In genomic region chr7:43362652-43363428, GRCh38 we compare ENCODE assay signal across 8 cellular contexts.
DNase-seq lines count a peak whose midpoint lies in the region; ATAC-seq, FAIRE-seq and TF ChIP-seq lines count a peak whose summit lies in the region.

No MANE protein-coding gene starts in this region.

- no peak for TF ChIP-seq EP300 in A549 (IDR thresholded peaks at IDR 0.05)

- H3K4me1 ChIP-seq in A549: peaks cover 6% of the 10 kb centered on the region; the same call in 1 of the 3 replicates
- no peaks in the 10 kb centered on the region for H3K4me1 ChIP-seq in GM23248 (ENCODE audit: insufficient read depth)
- H3K4me1 ChIP-seq in CD8-positive, alpha-beta T cell (ENCODE audit: insufficient read depth, low read length): no peaks in the 10 kb centered on the region

- no peaks in the 10 kb centered on the region for H3F3A ChIP-seq in GM23248 (ENCODE audit: insufficient read depth)

- TF ChIP-seq CTCF in A549 (IDR thresholded peaks at IDR 0.05) (no peak), natural killer cell (IDR thresholded peaks at IDR 0.05) (no peak)
- no peak for TF ChIP-seq CTCF in CD8-positive, alpha-beta T cell (IDR thresholded peaks at IDR 0.05)

- H3K9me2 ChIP-seq in GM23248 (ENCODE audit: insufficient read depth): no peaks in the 10 kb centered on the region

- DNase-seq in A549 (ENCODE audit: low read depth in 1 of 2, low spot score in 1 of 2) (peak in 1 of 2 experiments; percentile 12), GM23248 (peak; percentile 64), RCC 7860 (ENCODE audit: low spot score) (peak; percentile 58), foreskin melanocyte (peak; percentile 42), natural killer cell (no peak)
- no peak for DNase-seq in CD8-positive, alpha-beta T cell

- H3K9ac ChIP-seq in GM23248: no peak overlapping the region

- 66% methylated on average over 3 of the region's 3 CpGs for WGBS in A549 (ENCODE audit: missing lambda C conversion rate)
- 33 to 36% methylated on average over 3 of the region's 3 CpGs for WGBS in GM23248 (ENCODE audit: low coverage in 1 of 2, low lambda C conversion rate in 2 of 2, missing lambda C conversion rate in 2 of 2), 2 experiments

- no peak for ATAC-seq in A549
- no peak for ATAC-seq in CD8-positive, alpha-beta T cell
- ATAC-seq in natural killer cell: no peak
- no peak for ATAC-seq in HG03097 (IDR thresholded peaks at IDR 0.05; ENCODE audit: low FRiP score, unreplicated experiment)
- ATAC-seq in GM19395 (IDR thresholded peaks at IDR 0.05; ENCODE audit: unreplicated experiment): no peak

- H3K9me3 ChIP-seq in A549 (no peaks in the 10 kb centered on the region), GM23248 (ENCODE audit: low read depth) (no peaks in the 10 kb centered on the region)
- H3K9me3 ChIP-seq in CD8-positive, alpha-beta T cell (ENCODE audit: low read length): no peaks in the 10 kb centered on the region

- H3K27ac ChIP-seq in A549 (no peak overlapping the region), GM23248 (no peak overlapping the region)
- no peak overlapping the region for H3K27ac ChIP-seq in CD8-positive, alpha-beta T cell (ENCODE audit: low read depth, low read length)

- no peaks in the 10 kb centered on the region for H3K36me3 ChIP-seq in GM23248 (ENCODE audit: low read depth)
- no peaks in the 10 kb centered on the region for H3K36me3 ChIP-seq in CD8-positive, alpha-beta T cell (ENCODE audit: insufficient read depth, low read length)

- no peak overlapping the region for H3K4me2 ChIP-seq in A549
- no peak overlapping the region for H3K4me2 ChIP-seq in GM23248 (ENCODE audit: unreplicated experiment)

- H3K9me3 Mint-ChIP-seq in CD8-positive, alpha-beta T cell: peaks cover 3% of the 10 kb centered on the region
- no peaks in the 10 kb centered on the region for H3K9me3 Mint-ChIP-seq in natural killer cell

- H3K4me1 Mint-ChIP-seq in CD8-positive, alpha-beta T cell (ENCODE audit: low read depth): no peaks in the 10 kb centered on the region
- H3K4me1 Mint-ChIP-seq in natural killer cell: no peaks in the 10 kb centered on the region

- H3K27me3 Mint-ChIP-seq in CD8-positive, alpha-beta T cell (ENCODE audit: low read depth): peaks cover 3% of the 10 kb centered on the region
- peaks cover 3 to 5% of the 10 kb centered on the region in 2 donors for H3K27me3 Mint-ChIP-seq in natural killer cell (ENCODE audit: low read depth in 2 of 2)

- TF ChIP-seq POLR2A in A549 (IDR thresholded peaks at IDR 0.05; ENCODE audit: low read length): no peak

- POLR2A ChIA-PET in A549 (lab: Yijun Ruan, JAX): no interaction called here
- POLR2A ChIA-PET in CD8-positive, alpha-beta T cell (lab: Charles Lee): no interaction called here

- no peaks in the 10 kb centered on the region for H3K36me3 Mint-ChIP-seq in CD8-positive, alpha-beta T cell
- no peaks in the 10 kb centered on the region for H3K36me3 Mint-ChIP-seq in natural killer cell

- intact Hi-C loops in CD8-positive, alpha-beta T cell (cut with DNase I, micrococcal nuclease): no loop called here
- intact Hi-C loops in natural killer cell (cut with micrococcal nuclease): no loop called here

- H3K27me3 ChIP-seq in GM23248 (replicated peaks; ENCODE audit: insufficient read depth): no peaks in the 10 kb centered on the region
- H3K27me3 ChIP-seq in CD8-positive, alpha-beta T cell (ENCODE audit: insufficient read depth, low read length): no peaks in the 10 kb centered on the region

- H2AFZ ChIP-seq in GM23248: no peak overlapping the region

- no peak overlapping the region for H3K27ac Mint-ChIP-seq in CD8-positive, alpha-beta T cell
- no peak overlapping the region for H3K27ac Mint-ChIP-seq in natural killer cell

- FAIRE-seq in A549 (lab: Jason Lieb, UNC) (no peak), RCC 7860 (lab: Jason Lieb, UNC) (peak; percentile 24)

- H4K20me1 ChIP-seq in GM23248 (ENCODE audit: insufficient read depth): no peaks in the 10 kb centered on the region

- H3K79me2 ChIP-seq in GM23248 (ENCODE audit: insufficient read depth): no peaks in the 10 kb centered on the region

- H3K4me3 Mint-ChIP-seq in CD8-positive, alpha-beta T cell: no peak overlapping the region
- H3K4me3 Mint-ChIP-seq in natural killer cell: no peak overlapping the region

- in situ Hi-C loops in GM23248 (cut with MboI): no loop called here

- CTCF ChIA-PET in A549 (lab: Yijun Ruan, JAX): interaction anchor here (0.9 to 1.3 kb wide), 3 partner anchors 8 to 93 kb away, joined by 3 read pairs; no protein-coding TSS in a partner anchor
- CTCF ChIA-PET in CD8-positive, alpha-beta T cell (lab: Charles Lee): no interaction called here

- TF ChIP-seq RAD21 in A549 (conservative IDR thresholded peaks at IDR 0.05 in 1 of 2, IDR thresholded peaks at IDR 0.05 in 1 of 2): no peak

- H3K4me3 ChIP-seq in A549: no peak overlapping the region
- no peak overlapping the region for H3K4me3 ChIP-seq in GM23248
- H3K4me3 ChIP-seq in CD8-positive, alpha-beta T cell (ENCODE audit: low read depth, low read length): no peak overlapping the region

TF ChIP-seq in A549, 52 proteins besides CTCF, POLR2A, EP300 and RAD21:
- TF ChIP-seq HES2 (IDR thresholded peaks at IDR 0.05) (peak; percentile 50; the same call in 1 of the 2 replicates), HDAC2 (IDR thresholded peaks at IDR 0.05) (no peak), CEBPB (IDR thresholded peaks at IDR 0.05) (peak; percentile 94 to 95)

Comparison
In these comparisons a context has a peak if more than half of its experiments do, and no peak if none do; other contexts are left out.
1. DNase-seq: peak in GM23248 (single experiment), RCC 7860 (single experiment) and foreskin melanocyte (single experiment); none in CD8-positive, alpha-beta T cell (0 of 7) and natural killer cell (single experiment).